In genomic region chr10:30788307-30788706, GRCh38 we compare ENCODE assay signal across 16 cellular contexts.
A peak's percentile ranks its signal among the peaks of the same experiment; 100 is the strongest.
DNase-seq lines count a peak whose midpoint lies in the region; ATAC-seq, FAIRE-seq and TF ChIP-seq lines count a peak whose summit lies in the region.
"Had no signal": no experiment of that assay in that cellular context is flagged by ENCODE, and none has a peak within 500 bp of the region (broad histone marks: within the 10 kb centered on the region; RNA-seq: fewer than 3 reads in every experiment).

No MANE protein-coding gene starts in this region.

- H3K4me1 ChIP-seq in KMS-11 (ENCODE audit: low read depth, poor library complexity, severe bottlenecking) (peaks cover 24% of the 10 kb centered on the region), kidney (ENCODE audit: control insufficient read depth in 1 of 2, insufficient read depth in 1 of 2, low read depth in 1 of 2, low read length in 2 of 2) (peaks cover 3% of the 10 kb centered on the region in 2 donors)

- H3K27ac Mint-ChIP-seq in glutamatergic neuron (ENCODE audit: unreplicated experiment) = no peak overlapping the region
- H3K27ac Mint-ChIP-seq: progenitor cell of endocrine pancreas had no signal

- no peaks in the 10 kb centered on the region for H3K9me3 ChIP-seq in kidney (ENCODE audit: control insufficient read depth in 1 of 2, low read length in 2 of 2)

- H3K9ac ChIP-seq in KMS-11 = no peak overlapping the region
- no peak overlapping the region for H3K9ac ChIP-seq in kidney (ENCODE audit: low read length in 2 of 2)

- peak overlapping the region; percentile 53 for H2AFZ ChIP-seq in KMS-11 (ENCODE audit: low read depth)

- H3K27ac ChIP-seq in KMS-11 = 0 out of 2 replicates have a peak overlapping the region, but pooled peaks have one; percentile 5
- no peak overlapping the region for H3K27ac ChIP-seq in kidney (ENCODE audit: low read depth in 2 of 2, low read length in 2 of 2)
- H3K27ac ChIP-seq: C4-2B, epithelial cell of prostate had no signal

- H3K9me3 Mint-ChIP-seq in glutamatergic neuron (ENCODE audit: unreplicated experiment) = peaks cover 3% of the 10 kb centered on the region

- H3K79me2 ChIP-seq in KMS-11 (ENCODE audit: insufficient read depth, low read depth) = no peaks in the 10 kb centered on the region

- DNase-seq in EL = peak; percentile 44
- peak; percentile 36 for DNase-seq in astrocyte of the hippocampus (ENCODE audit: low read depth, low spot score)
- DNase-seq in kidney tubule cell (ENCODE audit: low spot score) = peak; percentile 29
- DNase-seq in kidney = no peak
- DNase-seq in glutamatergic neuron = no peak
- no peak for DNase-seq in effector CD8-positive, alpha-beta T cell (lab: John Stamatoyannopoulos, UW)
- DNase-seq: DMS79 treated with DMSO at 0.1 percent for 48 hours, hippocampal formation, NCI-H146, NCI-H510A treated with DMSO at 0.1 percent for 48 hours had no signal

- no peak for FAIRE-seq in kidney (lab: Jason Lieb, UNC)

- ATAC-seq in HG02610 (IDR thresholded peaks at IDR 0.05; ENCODE audit: unreplicated experiment) = no peak
- ATAC-seq: HCT116 had no signal

- no peaks in the 10 kb centered on the region for H3K36me3 ChIP-seq in KMS-11 (ENCODE audit: insufficient read depth)
- H3K36me3 ChIP-seq in kidney (ENCODE audit: control insufficient read depth in 1 of 2, insufficient read depth in 2 of 2, low read length in 2 of 2) = no peaks in the 10 kb centered on the region

- TF ChIP-seq CTCF in KMS-11 (conservative IDR thresholded peaks at IDR 0.05; ENCODE audit: low read depth, low read length) (no peak), kidney (IDR thresholded peaks at IDR 0.05; ENCODE audit: borderline replicate concordance, extremely low read depth, insufficient read depth) (no peak), glutamatergic neuron (IDR thresholded peaks at IDR 0.05; ENCODE audit: partially characterized antibody, unreplicated experiment) (no peak)

- H3K4me3 Mint-ChIP-seq in glutamatergic neuron (ENCODE audit: unreplicated experiment) = no peak overlapping the region

- no peaks in the 10 kb centered on the region for H3K27me3 ChIP-seq in KMS-11 (ENCODE audit: insufficient read depth, low read depth)

- H3K4me3 ChIP-seq in KMS-11 (IDR thresholded peaks at IDR 0.05; ENCODE audit: insufficient read depth, low read depth, low read length) (no peak overlapping the region), kidney (ENCODE audit: low read length in 2 of 2) (no peak overlapping the region)

- H4K20me1 ChIP-seq in KMS-11 (ENCODE audit: insufficient read depth) = no peaks in the 10 kb centered on the region

- H3K4me1 Mint-ChIP-seq in glutamatergic neuron (ENCODE audit: low read depth, unreplicated experiment) = peaks cover 24% of the 10 kb centered on the region

- H3K27me3 Mint-ChIP-seq in glutamatergic neuron (ENCODE audit: unreplicated experiment) = peaks cover 14% of the 10 kb centered on the region

- intact Hi-C loops in kidney (cut with DNase I) = no loop called here

- H3K36me3 Mint-ChIP-seq in glutamatergic neuron (ENCODE audit: unreplicated experiment) = peaks cover 10% of the 10 kb centered on the region

- no peak overlapping the region for H3K4me2 ChIP-seq in KMS-11

Comparison
In these comparisons a context has a peak if more than half of its experiments do, and no peak if none do; other contexts are left out.
1. DNase-seq: peak in EL (single experiment), astrocyte of the hippocampus (single experiment) and kidney tubule cell (single experiment); none in kidney (single experiment), glutamatergic neuron (single experiment) and effector CD8-positive, alpha-beta T cell (single experiment).